ENCODE assay signal across 7 cellular contexts in genomic region chr6:73585566-73586415, GRCh38.
DNase-seq lines count a peak whose midpoint lies in the region; ATAC-seq and TF ChIP-seq lines count a peak whose summit lies in the region.

No MANE protein-coding gene starts in this region.

- no peak for TF ChIP-seq CTCF in right lobe of liver (IDR thresholded peaks at IDR 0.05)

- peak overlapping the region; percentile 97 for H3K27ac ChIP-seq in cingulate gyrus (ENCODE audit: low read depth, low read length)
- peak overlapping the region; percentile 85 to 91 (median 88) for H3K27ac ChIP-seq in right lobe of liver
- peak overlapping the region; percentile 70 for H3K27ac ChIP-seq in substantia nigra (ENCODE audit: low read depth, low read length, poor library complexity, severe bottlenecking)

- H3K36me3 Mint-ChIP-seq in T-cell: no peaks in the 10 kb centered on the region

- 0% methylated on average over 3 of the region's 3 CpGs for WGBS in right lobe of liver (ENCODE audit: insufficient coverage, low coverage, low lambda C conversion rate, missing lambda C conversion rate)

- DNase-seq in GM04504 (ENCODE audit: low read depth) (peak; percentile 56), HuH-7 (ENCODE audit: low spot score) (peak; percentile 65), T-cell (peak in 29 of 34 experiments; percentile 6 to 58 (median 22)), right lobe of liver (peak in 1 of 3 donors; percentile 64), substantia nigra (lab: John Stamatoyannopoulos, UW) (peak in 12 of 49 donors; percentile 2 to 67 (median 18))

- CTCF ChIA-PET in T-cell (lab: Charles Lee): interaction anchor here (0.5 to 2.2 kb wide), 13 partner anchors 13 to 124 kb away, joined by 3 to 7 read pairs (median 4); partner anchors contain the start of gene MTO1 (in 1 of the 2)

- POLR2A ChIA-PET in T-cell (lab: Charles Lee): interaction anchor here (0.6 to 2.6 kb wide), 10 partner anchors 14 to 72 kb away, joined by 3 to 30 read pairs (median 6); partner anchors contain the start of gene EEF1A1 (in 2 of the 2)

- no peaks in the 10 kb centered on the region for H3K9me3 Mint-ChIP-seq in T-cell

- intact Hi-C loops in right lobe of liver (cut with DNase I): no loop called here

- peak overlapping the region; percentile 100 for H3K27ac Mint-ChIP-seq in T-cell

- TF ChIP-seq POLR2A in right lobe of liver (IDR thresholded peaks at IDR 0.05): no peak

- no peaks in the 10 kb centered on the region for H3K36me3 ChIP-seq in right lobe of liver

- ATAC-seq in GM21619 (IDR thresholded peaks at IDR 0.05; ENCODE audit: unreplicated experiment): peak; percentile 73
- peak; percentile 81 to 85 (median 82) for ATAC-seq in T-cell (replicated peaks in 1 of 4)
- ATAC-seq in right lobe of liver: peak; percentile 80 to 87 (median 86)

- H3K4me1 ChIP-seq in right lobe of liver: peaks cover 0 to 19% (median 0%) of the 10 kb centered on the region in 4 donors

- H3K4me1 Mint-ChIP-seq in T-cell: peaks cover 27 to 31% (median 28%) of the 10 kb centered on the region in 3 donors

- no peaks in the 10 kb centered on the region for H3K27me3 Mint-ChIP-seq in T-cell

- peak overlapping the region in 2 of 3 donors; percentile 4 to 23 for H3K4me3 ChIP-seq in right lobe of liver

- H3K27me3 ChIP-seq in right lobe of liver: no peaks in the 10 kb centered on the region

- H3K4me3 Mint-ChIP-seq in T-cell: peak overlapping the region; percentile 79 to 80 (median 79)

- no peaks in the 10 kb centered on the region for H3K9me3 ChIP-seq in right lobe of liver
